In genomic region chr5:89929834-89930233, GRCh38 we compare ENCODE assay signal across 1 cellular context.
TF ChIP-seq lines count a peak whose summit lies in the region.

No MANE protein-coding gene starts in this region.

TF ChIP-seq in H1, 55 proteins besides CTCF, POLR2A, EP300 and RAD21 (continued from another document):
- TF ChIP-seq NANOG (IDR thresholded peaks at IDR 0.05; ENCODE audit: insufficient read depth, low read depth, low read length, poor library complexity, severe bottlenecking) (no peak), CBX5 (IDR thresholded peaks at IDR 0.05; ENCODE audit: low read depth, low read length) (no peak), RBBP5 (IDR thresholded peaks at IDR 0.05; ENCODE audit: borderline replicate concordance, low read depth, low read length) (no peak)
TF ChIP-seq in H1: peak in this region for 1.
